ENCODE assay signal across 9 cellular contexts in genomic region chr9:127734247-127734746, GRCh38. TPM values are rescaled to one million over a fixed set of nuclear protein-coding genes. Genes with fewer than 3 reads are reported as not detected.
DNase-seq lines count a peak whose midpoint lies in the region; ATAC-seq, FAIRE-seq and TF ChIP-seq lines count a peak whose summit lies in the region.
"Had no signal": no experiment of that assay in that cellular context is flagged by ENCODE, and none has a peak within 500 bp of the region (broad histone marks: within the 10 kb centered on the region; RNA-seq: fewer than 3 reads in every experiment).

No MANE protein-coding gene starts in this region.

- H3K4me3 ChIP-seq in kidney (ENCODE audit: low read length in 2 of 2) (peak overlapping the region; percentile 51 to 80), suprapubic skin (peak overlapping the region; percentile 94)

- TF ChIP-seq CTCF in kidney (IDR thresholded peaks at IDR 0.05; ENCODE audit: borderline replicate concordance, extremely low read depth, insufficient read depth) (no peak), suprapubic skin (IDR thresholded peaks at IDR 0.05) (no peak)

- WGBS in suprapubic skin = 69% methylated on average over 13 of the region's 22 CpGs

- peaks cover 7 to 10% of the 10 kb centered on the region in 2 donors for H3K4me1 ChIP-seq in kidney (ENCODE audit: control insufficient read depth in 1 of 2, insufficient read depth in 1 of 2, low read depth in 1 of 2, low read length in 2 of 2)
- peaks cover 18% of the 10 kb centered on the region for H3K4me1 ChIP-seq in suprapubic skin

- peaks cover 12% of the 10 kb centered on the region for H3K4me1 Mint-ChIP-seq in activated CD4-positive, alpha-beta T cell treated with anti-CD3 and anti-CD28 coated beads for 36 hours
- peaks cover 18% of the 10 kb centered on the region for H3K4me1 Mint-ChIP-seq in activated naive CD8-positive, alpha-beta T cell treated with anti-CD3 and anti-CD28 coated beads, Interleukin-2, amount 50 U/mL, for 24 hours

- H3K9me3 Mint-ChIP-seq in activated CD4-positive, alpha-beta T cell treated with anti-CD3 and anti-CD28 coated beads for 36 hours (ENCODE audit: low read depth) = no peaks in the 10 kb centered on the region
- H3K9me3 Mint-ChIP-seq in activated naive CD8-positive, alpha-beta T cell treated with anti-CD3 and anti-CD28 coated beads, Interleukin-2, amount 50 U/mL, for 24 hours = no peaks in the 10 kb centered on the region

- H3K27ac ChIP-seq in kidney (ENCODE audit: low read depth in 2 of 2, low read length in 2 of 2) (peak overlapping the region in 1 of 2 donors; percentile 95), suprapubic skin (peak overlapping the region; percentile 95)

- H3K36me3 Mint-ChIP-seq in activated CD4-positive, alpha-beta T cell treated with anti-CD3 and anti-CD28 coated beads for 36 hours (ENCODE audit: low read depth) = peaks cover 6% of the 10 kb centered on the region
- H3K36me3 Mint-ChIP-seq in activated naive CD8-positive, alpha-beta T cell treated with anti-CD3 and anti-CD28 coated beads, Interleukin-2, amount 50 U/mL, for 24 hours (ENCODE audit: low read depth) = peaks cover 8% of the 10 kb centered on the region

- ATAC-seq in activated CD4-positive, alpha-beta T cell treated with anti-CD3 and anti-CD28 coated beads for 36 hours = no peak
- ATAC-seq in activated naive CD8-positive, alpha-beta T cell treated with anti-CD3 and anti-CD28 coated beads, Interleukin-2, amount 50 U/mL, for 24 hours = no peak

- no peak for DNase-seq in activated CD4-positive, alpha-beta T cell treated with anti-CD3 and anti-CD28 coated beads for 36 hours
- no peak for DNase-seq in activated CD4-positive, alpha-beta T cell treated with anti-CD3 and anti-CD28 coated beads, Interleukin-2, amount 50 U/mL, for 1 hour
- DNase-seq in activated naive CD8-positive, alpha-beta T cell treated with anti-CD3 and anti-CD28 coated beads, Interleukin-2, amount 50 U/mL, for 24 hours = no peak
- DNase-seq in kidney (peak; percentile 84), suprapubic skin (ENCODE audit: low spot score in 2 of 2) (no peak), HK-2 (ENCODE audit: unreplicated experiment) (no peak), NCI-H345 treated with DMSO at 0.1 percent for 48 hours (lab: John Stamatoyannopoulos, UW; ENCODE audit: unreplicated experiment) (no peak), OCI-M1 (lab: John Stamatoyannopoulos, UW) (no peak)

- H3K36me3 ChIP-seq in kidney (ENCODE audit: control insufficient read depth in 1 of 2, insufficient read depth in 2 of 2, low read length in 2 of 2) (no peaks in the 10 kb centered on the region), suprapubic skin (peaks cover 33% of the 10 kb centered on the region)

- CTCF ChIA-PET in activated CD4-positive, alpha-beta T cell treated with anti-CD3 and anti-CD28 coated beads for 36 hours (lab: Charles Lee) = interaction anchor here (0.6 to 3.5 kb wide), 59 partner anchors 8 to 792 kb away, joined by 3 to 28 read pairs (median 4); partner anchors contain the start of genes CDK9, ENG, FPGS and LRSAM1

- POLR2A ChIA-PET in activated CD4-positive, alpha-beta T cell treated with anti-CD3 and anti-CD28 coated beads for 36 hours (lab: Charles Lee) = interaction anchor here (0.7 to 1.5 kb wide), 7 partner anchors 19 to 284 kb away, joined by 3 to 6 read pairs (median 5); partner anchors contain the start of genes CDK9, PTRH1 and TTC16

- H3K9me3 ChIP-seq in kidney (ENCODE audit: control insufficient read depth in 1 of 2, low read length in 2 of 2) = no peaks in the 10 kb centered on the region
- no peaks in the 10 kb centered on the region for H3K9me3 ChIP-seq in suprapubic skin

- intact Hi-C loops in activated CD4-positive, alpha-beta T cell treated with anti-CD3 and anti-CD28 coated beads for 36 hours (cut with DNase I, micrococcal nuclease) = loop anchor here (1.0 to 2.0 kb wide), 3 partner anchors 144 to 230 kb away; no protein-coding TSS in a partner anchor
- intact Hi-C loops in kidney (cut with DNase I) = no loop called here

- FAIRE-seq in kidney (lab: Jason Lieb, UNC) = no peak

- no peaks in the 10 kb centered on the region for H3K27me3 ChIP-seq in suprapubic skin

- H3K4me3 Mint-ChIP-seq in activated CD4-positive, alpha-beta T cell treated with anti-CD3 and anti-CD28 coated beads for 36 hours = peak overlapping the region; percentile 72
- H3K4me3 Mint-ChIP-seq in activated naive CD8-positive, alpha-beta T cell treated with anti-CD3 and anti-CD28 coated beads, Interleukin-2, amount 50 U/mL, for 24 hours = peak overlapping the region; percentile 82

- peak overlapping the region in 1 of 2 donors; percentile 69 for H3K9ac ChIP-seq in kidney (ENCODE audit: low read length in 2 of 2)

- peak overlapping the region; percentile 73 for H3K27ac Mint-ChIP-seq in activated CD4-positive, alpha-beta T cell treated with anti-CD3 and anti-CD28 coated beads for 36 hours
- H3K27ac Mint-ChIP-seq in activated naive CD8-positive, alpha-beta T cell treated with anti-CD3 and anti-CD28 coated beads, Interleukin-2, amount 50 U/mL, for 24 hours = peak overlapping the region; percentile 75

- TF ChIP-seq POLR2A in suprapubic skin (IDR thresholded peaks at IDR 0.05) = no peak

- TF ChIP-seq EP300 in suprapubic skin (IDR thresholded peaks at IDR 0.05) = no peak

- no peaks in the 10 kb centered on the region for H3K27me3 Mint-ChIP-seq in activated CD4-positive, alpha-beta T cell treated with anti-CD3 and anti-CD28 coated beads for 36 hours
- no peaks in the 10 kb centered on the region for H3K27me3 Mint-ChIP-seq in activated naive CD8-positive, alpha-beta T cell treated with anti-CD3 and anti-CD28 coated beads, Interleukin-2, amount 50 U/mL, for 24 hours

RNA-seq across cellular contexts. Expression of gene TOR2A, which starts 0.8 kb away (rescaled TPM):
- 10 to 100 TPM; 11.3 to 14.0 TPM for total RNA-seq in activated CD4-positive, alpha-beta T cell treated with anti-CD3 and anti-CD28 coated beads for 36 hours
- 12.7 TPM for total RNA-seq in kidney
- polyA plus RNA-seq in kidney (ENCODE audit: insufficient read depth, low read depth, low replicate concordance) = 14.5 TPM
- 10 to 100 TPM; 16.1 to 24.3 (median 19.3) TPM for total RNA-seq in suprapubic skin

RNA-seq across cellular contexts. Expression of gene TTC16, which starts 18.4 kb away (rescaled TPM):
- total RNA-seq in activated CD4-positive, alpha-beta T cell treated with anti-CD3 and anti-CD28 coated beads for 36 hours = under 1 TPM; 0.16 to 0.30 TPM
- total RNA-seq in kidney (0.72 TPM), suprapubic skin (under 1 TPM in 2 of 4 donors, not detected in 2; 0.16 to 0.21 TPM)
- 0.32 TPM for polyA plus RNA-seq in kidney (ENCODE audit: insufficient read depth, low read depth, low replicate concordance)
- total RNA-seq: dermis microvascular lymphatic vessel endothelial cell had no signal

RNA-seq across cellular contexts. Expression of gene PTRH1, which starts 18.8 kb away (rescaled TPM):
- 10 to 100 TPM; 12.9 to 15.1 TPM for total RNA-seq in activated CD4-positive, alpha-beta T cell treated with anti-CD3 and anti-CD28 coated beads for 36 hours
- total RNA-seq in kidney (20.5 TPM), suprapubic skin (10 to 100 TPM in 3 of 4 donors, 1 to 10 TPM in 1; 7.4 to 58.4 (median 41.6) TPM)
- 41.3 TPM for polyA plus RNA-seq in kidney (ENCODE audit: insufficient read depth, low read depth, low replicate concordance)

RNA-seq across cellular contexts. Expression of gene CFAP157, which starts 27.5 kb away (rescaled TPM):
- total RNA-seq in activated CD4-positive, alpha-beta T cell treated with anti-CD3 and anti-CD28 coated beads for 36 hours = not detected
- total RNA-seq in kidney (2.9 TPM), suprapubic skin (under 1 TPM in 2 of 4 donors, not detected in 2; 0.24 to 0.57 TPM)
- polyA plus RNA-seq in kidney (ENCODE audit: insufficient read depth, low read depth, low replicate concordance) = 0.41 TPM
- total RNA-seq: dermis microvascular lymphatic vessel endothelial cell had no signal

RNA-seq across cellular contexts. Expression of gene SH2D3C, which starts 44.2 kb away (rescaled TPM):
- 10 to 100 TPM; 30.3 to 35.2 TPM for total RNA-seq in activated CD4-positive, alpha-beta T cell treated with anti-CD3 and anti-CD28 coated beads for 36 hours
- 27.7 TPM for total RNA-seq in kidney
- 13.7 TPM for polyA plus RNA-seq in kidney (ENCODE audit: insufficient read depth, low read depth, low replicate concordance)
- 1 to 10 TPM; 3.4 to 8.9 (median 6.1) TPM for total RNA-seq in suprapubic skin
